ENCODE assay signal across 17 cellular contexts in genomic region chr1:243244420-243244819, GRCh38. TPM values are rescaled to one million over a fixed set of nuclear protein-coding genes. Genes with fewer than 3 reads are reported as not detected.
DNase-seq lines count a peak whose midpoint lies in the region; ATAC-seq and TF ChIP-seq lines count a peak whose summit lies in the region.
"Had no signal": no experiment of that assay in that cellular context is flagged by ENCODE, and none has a peak within 500 bp of the region (broad histone marks: within the 10 kb centered on the region; RNA-seq: fewer than 3 reads in every experiment).

No MANE protein-coding gene starts in this region.

- peaks cover 9% of the 10 kb centered on the region for H3K4me1 Mint-ChIP-seq in WTC11
- H3K4me1 Mint-ChIP-seq: neural progenitor cell had no signal

- no peaks in the 10 kb centered on the region for H3K36me3 ChIP-seq in aorta (ENCODE audit: control insufficient read depth in 1 of 2, insufficient read depth in 2 of 2, low read length in 1 of 2)
- H3K36me3 ChIP-seq: neural progenitor cell, vagina had no signal

- no peaks in the 10 kb centered on the region for H3K9me3 ChIP-seq in aorta (ENCODE audit: control insufficient read depth, low read length)
- H3K9me3 ChIP-seq: heart left ventricle, vagina had no signal

- H3K4me3 Mint-ChIP-seq in WTC11, result no peak overlapping the region
- H3K4me3 Mint-ChIP-seq: neural progenitor cell had no signal

- peaks cover 3 to 5% of the 10 kb centered on the region in 2 donors for H3K4me1 ChIP-seq in aorta (ENCODE audit: control insufficient read depth in 1 of 2, insufficient read depth in 2 of 2, low read length in 2 of 2)
- H3K4me1 ChIP-seq: neural progenitor cell, vagina had no signal

- peak; percentile 48 for ATAC-seq in GM19372 (IDR thresholded peaks at IDR 0.05; ENCODE audit: low read depth, unreplicated experiment)
- ATAC-seq in HG03432 (IDR thresholded peaks at IDR 0.05; ENCODE audit: unreplicated experiment), result peak; percentile 60
- ATAC-seq in WTC11, result no peak
- no peak for ATAC-seq in aorta (ENCODE audit: low FRiP score)
- ATAC-seq: heart left ventricle had no signal

- WGBS in aorta, 2 donors, result 79 to 86% methylated on average over 9 of the region's 9 CpGs

- peaks cover 13% of the 10 kb centered on the region; the same call in 1 of the 2 replicates for H3K36me3 Mint-ChIP-seq in WTC11

- H3K27me3 ChIP-seq in aorta (ENCODE audit: control insufficient read depth in 1 of 2, insufficient read depth in 2 of 2, low read length in 1 of 2), result no peaks in the 10 kb centered on the region
- H3K27me3 ChIP-seq: heart left ventricle, neural progenitor cell, vagina had no signal

- CTCF ChIA-PET in WTC11 (lab: Charles Lee), result no interaction called here

- POLR2A ChIA-PET in WTC11 (lab: Charles Lee), result no interaction called here

- TF ChIP-seq CTCF in WTC11 (IDR thresholded peaks at IDR 0.05), result no peak

- intact Hi-C loops in aorta (cut with DNase I), result no loop called here

- H3K4me3 ChIP-seq in aorta (ENCODE audit: low read length in 2 of 2), result no peak overlapping the region
- H3K4me3 ChIP-seq: heart left ventricle, neural progenitor cell, vagina had no signal

- H3K27ac ChIP-seq in aorta (ENCODE audit: low read depth in 1 of 2, low read length in 2 of 2), result no peak overlapping the region
- H3K27ac ChIP-seq: neural progenitor cell, vagina had no signal

- H3K9me3 Mint-ChIP-seq in WTC11, result peaks cover 4% of the 10 kb centered on the region; the same call in 1 of the 2 replicates

- peak overlapping the region; percentile 38; the same call in 1 of the 2 replicates for H3K27ac Mint-ChIP-seq in WTC11
- H3K27ac Mint-ChIP-seq: neural progenitor cell had no signal

- no peaks in the 10 kb centered on the region for H3K27me3 Mint-ChIP-seq in WTC11 (ENCODE audit: low read depth)

- DNase-seq in CD1c-positive myeloid dendritic cell (ENCODE audit: extremely low spot score) (peak; percentile 38), WTC11 (ENCODE audit: low spot score) (no peak), AG08396 (ENCODE audit: low spot score) (no peak), NCI-H2171 (lab: John Stamatoyannopoulos, UW) (no peak), NCI-H1930 (lab: John Stamatoyannopoulos, UW) (no peak), aorta (no peak)
- DNase-seq: activated CD4-positive, alpha-beta T cell treated with anti-CD3 and anti-CD28 coated beads for 48 hours; activated effector memory CD4-positive, alpha-beta T cell treated with Interleukin-2 at 50 U/mL for 16 hours; DMS79 treated with DMSO at 0.1 percent for 48 hours; heart left ventricle; NCI-H69; stimulated activated CD4-positive, alpha-beta T cell treated with anti-CD3 and anti-CD28 coated beads, Interleukin-15, amount 100 ng/mL, for 24 hours; stimulated activated CD8-positive, alpha-beta memory T cell treated with anti-CD3 and anti-CD28 coated beads, Interleukin-4, amount 100 ng/mL, for 48 hours had no signal

TF ChIP-seq in WTC11, 78 proteins besides CTCF, POLR2A, EP300 and RAD21 (continues in another document):
- TF ChIP-seq ZNF423 (CRISPR knock-in tag; IDR thresholded peaks at IDR 0.05) (no peak), E2F4 (CRISPR knock-in tag; IDR thresholded peaks at IDR 0.05; ENCODE audit: borderline replicate concordance, low read depth) (no peak), PREB (CRISPR knock-in tag; IDR thresholded peaks at IDR 0.05; ENCODE audit: borderline replicate concordance) (no peak), ATF1 (CRISPR knock-in tag; IDR thresholded peaks at IDR 0.05) (no peak), GTF2I (CRISPR knock-in tag; conservative IDR thresholded peaks at IDR 0.05) (no peak), MAX (CRISPR knock-in tag; IDR thresholded peaks at IDR 0.05) (no peak), SP1 (CRISPR knock-in tag; conservative IDR thresholded peaks at IDR 0.05) (no peak), ZNF396 (CRISPR knock-in tag; IDR thresholded peaks at IDR 0.05; ENCODE audit: borderline replicate concordance) (no peak), ATF6 (CRISPR knock-in tag; IDR thresholded peaks at IDR 0.05) (no peak), PRDM15 (CRISPR knock-in tag; IDR thresholded peaks at IDR 0.05) (no peak), ZMAT4 (CRISPR knock-in tag; IDR thresholded peaks at IDR 0.05) (no peak), NFE2L1 (CRISPR knock-in tag; IDR thresholded peaks at IDR 0.05) (no peak), OVOL2 (CRISPR knock-in tag; IDR thresholded peaks at IDR 0.05; ENCODE audit: borderline replicate concordance) (no peak), ZNF121 (CRISPR knock-in tag; IDR thresholded peaks at IDR 0.05) (no peak)

RNA-seq across cellular contexts. Expression of gene CEP170, which starts 10.7 kb away (rescaled TPM):
- total RNA-seq in WTC11 (2021) (89.6 to 94.7 TPM (median 90.3 TPM) in 3 replicates), aorta (100 to 1,000 TPM in 1 of 2 donors, 10 to 100 TPM in 1; 63.5 to 120 TPM)
- polyA plus RNA-seq in aorta, result 10 to 100 TPM; 12.9 to 13.7 TPM

RNA-seq across cellular contexts. Expression of gene SDCCAG8, which starts 11.4 kb away (rescaled TPM):
- total RNA-seq in WTC11 (2021) (33.6 to 44.3 TPM (median 42.4 TPM) in 3 replicates), aorta (10 to 100 TPM; 39.4 to 93.4 TPM)
- polyA plus RNA-seq in aorta, result 10 to 100 TPM; 23.2 to 24.9 TPM

Comparison
In these comparisons a context has a peak if more than half of its experiments do, and no peak if none do; other contexts are left out.
1. ATAC-seq: peak in GM19372 (single experiment) and HG03432 (single experiment); none in WTC11 (single experiment) and aorta (single experiment).